In the genomic region with DNA sequence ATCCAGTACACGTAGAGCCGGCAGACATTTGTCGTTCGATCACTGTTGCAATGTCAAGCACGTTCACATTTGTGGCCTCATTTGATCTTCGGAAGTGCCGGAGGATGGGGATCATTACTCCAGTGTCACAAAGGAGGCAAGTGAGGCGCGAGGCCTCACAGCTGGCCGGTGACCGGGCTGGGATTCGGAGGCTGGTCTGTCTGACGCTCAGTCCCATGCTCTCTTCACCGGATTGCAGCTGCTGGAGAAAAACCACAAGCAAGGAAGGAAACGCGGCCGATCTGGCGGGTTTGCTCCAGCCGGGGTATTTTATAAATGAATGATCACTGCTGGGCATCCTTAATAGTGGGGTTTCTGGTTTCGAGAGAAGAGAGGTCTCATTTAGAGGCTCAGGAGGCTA, we compare ENCODE assay signal across 35 cellular contexts.
"Had no signal": no experiment of that assay in that cellular context is flagged by ENCODE, and none has a peak within 500 bp of the region (broad histone marks: within the 10 kb centered on the region; RNA-seq: fewer than 3 reads in every experiment).

No MANE protein-coding gene starts in this region.

- H3K27me3 ChIP-seq: esophagus muscularis mucosa, foreskin keratinocyte, heart right ventricle, right atrium auricular region, stomach, thyroid gland, upper lobe of left lung, vagina had no signal

- DNase-seq: activated CD4-positive, alpha-beta memory T cell treated with anti-CD3 and anti-CD28 coated beads, Interleukin-2, amount 10 ng/mL, durations not matched to agents 7 days and 5 days; activated CD4-positive, alpha-beta T cell treated with anti-CD3 and anti-CD28 coated beads, Interleukin-2, amount 10 ng/mL, durations not matched to agents 24 days and 14 days; activated CD4-positive, CD25-positive, alpha-beta regulatory T cell treated with anti-CD3 and anti-CD28 coated beads, Interleukin-2, amount 50 U/mL, for 72 hours; activated CD8-positive, alpha-beta memory T cell treated with anti-CD3 and anti-CD28 coated beads, Interleukin-2, amount 50 U/mL, for 48 hours; activated gamma-delta T cell; activated naive CD4-positive, alpha-beta T cell treated with anti-CD3 and anti-CD28 coated beads, Interleukin-2, amount 10 ng/mL, durations not matched to agents 7 days and 5 days; activated T-cell treated with anti-CD3 and anti-CD28 coated beads, Interleukin-2, amount 50 U/mL, for 24 hours; amniotic stem cell; caudate nucleus; effector CD4-positive, alpha-beta T cell; foreskin keratinocyte; heart right ventricle; kidney glomerular epithelial cell; left ventricle myocardium inferior; mammary epithelial cell; naive B cell; nucleus accumbens; psoas muscle; stimulated activated CD4-positive, alpha-beta T cell treated with anti-CD3 and anti-CD28 coated beads, Interleukin-1b, Interleukin-23, amount 100 ng/mL, for 48 hours; stimulated activated CD4-positive, alpha-beta T cell treated with anti-CD3 and anti-CD28 coated beads, Interleukin-4, amount 100 ng/mL, for 4 hours; stimulated activated CD8-positive, alpha-beta memory T cell treated with anti-CD3 and anti-CD28 coated beads, Interleukin-4, amount 100 ng/mL, for 48 hours; stimulated activated naive B cell treated with anti-CD40 and anti-IgM and Interleukin-4, amounts not matched to agents 10 μg/mL and 1 μg/mL and 100 μg/mL, for 72 hours; stomach; T-helper 9 cell; thyroid gland had no signal

- H3K27ac ChIP-seq: esophagus muscularis mucosa, foreskin keratinocyte, heart right ventricle, left ventricle myocardium inferior, parathyroid adenoma, psoas muscle, right atrium auricular region, stomach, thyroid gland, upper lobe of left lung, vagina had no signal

- H3K27ac Mint-ChIP-seq: activated CD4-positive, alpha-beta memory T cell treated with anti-CD3 and anti-CD28 coated beads, Interleukin-2, amount 10 ng/mL, durations not matched to agents 7 days and 5 days; activated CD4-positive, alpha-beta T cell treated with anti-CD3 and anti-CD28 coated beads, Interleukin-2, amount 10 ng/mL, durations not matched to agents 24 days and 14 days; activated naive CD4-positive, alpha-beta T cell treated with anti-CD3 and anti-CD28 coated beads, Interleukin-2, amount 10 ng/mL, durations not matched to agents 7 days and 5 days; activated T-cell treated with anti-CD3 and anti-CD28 coated beads, Interleukin-2, amount 50 U/mL, for 24 hours; dendritic cell treated with granulocyte-macrophage colony-stimulating factor and Interleukin-4, amounts not matched to agents 40 ng/mL and 50 ng/mL, for 4 days; mesothelial cell of epicardium; stimulated activated naive B cell treated with anti-CD40 and anti-IgM and Interleukin-4, amounts not matched to agents 10 μg/mL and 1 μg/mL and 100 μg/mL, for 72 hours; T-helper 1 cell treated with Interleukin-12 subunit alpha and Interleukin-12 subunit beta and Interleukin-4 antibody, amounts not matched to agents 30 μg/mL and 1 μg/mL, for 36 hours had no signal

- H3K4me3 ChIP-seq: esophagus muscularis mucosa, heart right ventricle, left ventricle myocardium inferior, psoas muscle, right atrium auricular region, smooth muscle cell, stomach, thyroid gland, upper lobe of left lung, vagina had no signal

- H3K9me3 ChIP-seq: esophagus muscularis mucosa, heart right ventricle, left ventricle myocardium inferior, psoas muscle, right atrium auricular region, stomach, thyroid gland, upper lobe of left lung, vagina had no signal

- H3K36me3 Mint-ChIP-seq: mesothelial cell of epicardium; stimulated activated naive B cell treated with anti-CD40 and anti-IgM and Interleukin-4, amounts not matched to agents 10 μg/mL and 1 μg/mL and 100 μg/mL, for 72 hours had no signal

- H3K9me3 Mint-ChIP-seq: activated CD4-positive, alpha-beta memory T cell treated with anti-CD3 and anti-CD28 coated beads, Interleukin-2, amount 10 ng/mL, durations not matched to agents 7 days and 5 days; activated CD4-positive, alpha-beta T cell treated with anti-CD3 and anti-CD28 coated beads, Interleukin-2, amount 10 ng/mL, durations not matched to agents 24 days and 14 days; activated naive CD4-positive, alpha-beta T cell treated with anti-CD3 and anti-CD28 coated beads, Interleukin-2, amount 10 ng/mL, durations not matched to agents 7 days and 5 days; activated T-cell treated with anti-CD3 and anti-CD28 coated beads, Interleukin-2, amount 50 U/mL, for 24 hours; dendritic cell treated with granulocyte-macrophage colony-stimulating factor and Interleukin-4, amounts not matched to agents 40 ng/mL and 50 ng/mL, for 4 days; mesothelial cell of epicardium; naive B cell; neural crest cell; stimulated activated naive B cell treated with anti-CD40 and anti-IgM and Interleukin-4, amounts not matched to agents 10 μg/mL and 1 μg/mL and 100 μg/mL, for 72 hours; T-helper 1 cell treated with Interleukin-12 subunit alpha and Interleukin-12 subunit beta and Interleukin-4 antibody, amounts not matched to agents 30 μg/mL and 1 μg/mL, for 36 hours had no signal

- H3K36me3 ChIP-seq: right atrium auricular region, thyroid gland, upper lobe of left lung, vagina had no signal

- ATAC-seq: foreskin keratinocyte; heart right ventricle; psoas muscle; stimulated activated naive B cell treated with anti-CD40 and anti-IgM and Interleukin-4, amounts not matched to agents 10 μg/mL and 1 μg/mL and 100 μg/mL, for 72 hours had no signal

- H3K4me3 Mint-ChIP-seq: activated CD4-positive, alpha-beta memory T cell treated with anti-CD3 and anti-CD28 coated beads, Interleukin-2, amount 10 ng/mL, durations not matched to agents 7 days and 5 days; activated CD4-positive, alpha-beta T cell treated with anti-CD3 and anti-CD28 coated beads, Interleukin-2, amount 10 ng/mL, durations not matched to agents 24 days and 14 days; activated naive CD4-positive, alpha-beta T cell treated with anti-CD3 and anti-CD28 coated beads, Interleukin-2, amount 10 ng/mL, durations not matched to agents 7 days and 5 days; activated T-cell treated with anti-CD3 and anti-CD28 coated beads, Interleukin-2, amount 50 U/mL, for 24 hours; dendritic cell treated with granulocyte-macrophage colony-stimulating factor and Interleukin-4, amounts not matched to agents 40 ng/mL and 50 ng/mL, for 4 days; mesothelial cell of epicardium; neural crest cell; T-helper 1 cell treated with Interleukin-12 subunit alpha and Interleukin-12 subunit beta and Interleukin-4 antibody, amounts not matched to agents 30 μg/mL and 1 μg/mL, for 36 hours had no signal

- H3K4me1 ChIP-seq: foreskin keratinocyte, psoas muscle, thyroid gland, upper lobe of left lung had no signal

- H3K27me3 Mint-ChIP-seq: activated CD4-positive, alpha-beta memory T cell treated with anti-CD3 and anti-CD28 coated beads, Interleukin-2, amount 10 ng/mL, durations not matched to agents 7 days and 5 days; activated CD4-positive, alpha-beta T cell treated with anti-CD3 and anti-CD28 coated beads, Interleukin-2, amount 10 ng/mL, durations not matched to agents 24 days and 14 days; activated T-cell treated with anti-CD3 and anti-CD28 coated beads, Interleukin-2, amount 50 U/mL, for 24 hours; dendritic cell treated with granulocyte-macrophage colony-stimulating factor and Interleukin-4, amounts not matched to agents 40 ng/mL and 50 ng/mL, for 4 days had no signal
